8 cellular contexts compared by ENCODE assay signal in genomic region chr19:6372594-6373095, GRCh38. TPM values are rescaled to one million over a fixed set of nuclear protein-coding genes. Genes with fewer than 3 reads are reported as not detected.
DNase-seq lines count a peak whose midpoint lies in the region; ATAC-seq and TF ChIP-seq lines count a peak whose summit lies in the region.

Gene ALKBH7, plus strand, starts transcription at chr19:6372794. Its CDS starts 27 bp downstream, at chr19:6372821.

- peak within 1 kb of the TSS; percentile 92 to 98 (median 96) for H3K27ac Mint-ChIP-seq in nephron

- H3K36me3 Mint-ChIP-seq in nephron (ENCODE audit: low read depth): peaks cover 15% of the 10 kb centered on the region

- H3K4me1 Mint-ChIP-seq in nephron: peaks cover 28% of the 10 kb centered on the region

- H3K4me3 ChIP-seq in H7 (ENCODE audit: insufficient read depth, low read depth, low read length): peak within 1 kb of the TSS; percentile 95

- peak within 1 kb of the TSS; percentile 86 to 90 (median 89) for H3K4me3 Mint-ChIP-seq in nephron

- peak; percentile 85 for ATAC-seq in stimulated activated naive CD8-positive, alpha-beta T cell treated with anti-CD3 and anti-CD28 coated beads, Interleukin-15, Interleukin-2, amounts not matched to agents 100 U/mL and 50 U/mL, for 24 hours

- H3K27me3 Mint-ChIP-seq in nephron (ENCODE audit: low read depth): no peaks in the 10 kb centered on the region

- H3K9me3 Mint-ChIP-seq in nephron: no peaks in the 10 kb centered on the region

- H3K36me3 ChIP-seq in H7 (replicated peaks; ENCODE audit: control insufficient read depth, insufficient read depth, low read length): 0 out of 2 replicates have a peak, but pooled peaks cover 3% of the 10 kb centered on the region

- H3K27me3 ChIP-seq in H7 (ENCODE audit: control insufficient read depth, insufficient read depth, low read length): no peaks in the 10 kb centered on the region

- TF ChIP-seq CTCF in nephron (IDR thresholded peaks at IDR 0.05; ENCODE audit: unreplicated experiment in 3 of 3): no peak

- DNase-seq in EH (ENCODE audit: low read depth) (peak; percentile 100), H7 (peak; percentile 95), M059J (ENCODE audit: low read depth) (peak; percentile 100), SHP77 treated with DMSO at 0.1 percent for 48 hours (lab: John Stamatoyannopoulos, UW) (peak; percentile 98), activated gamma-delta T cell treated with Interleukin-2 at 50 U/mL for 16 hours (peak; percentile 97), fibroblast of the conjunctiva (ENCODE audit: low read depth) (peak; percentile 100)
- peak; percentile 94 for DNase-seq in stimulated activated naive CD8-positive, alpha-beta T cell treated with anti-CD3 and anti-CD28 coated beads, Interleukin-15, Interleukin-2, amounts not matched to agents 100 U/mL and 50 U/mL, for 24 hours

RNA-seq across cellular contexts. Expression of gene ALKBH7, which starts in this region (rescaled TPM):
- 74.3 and 90.4 TPM in 2 replicates for total RNA-seq in H7 (2014; rRNA removed; shearing (Covaris generic))
- total RNA-seq in M059J (2014; rRNA removed; shearing (Covaris generic)): 65.4 and 72.6 TPM in 2 replicates

Comparison
In these comparisons a context has a peak if more than half of its experiments do, and no peak if none do; other contexts are left out.
1. Peak in every context shown above with its lines: DNase-seq, ATAC-seq and H3K4me3 ChIP-seq.